Comparison of ENCODE assay signal across 6 cellular contexts in the genomic region with DNA sequence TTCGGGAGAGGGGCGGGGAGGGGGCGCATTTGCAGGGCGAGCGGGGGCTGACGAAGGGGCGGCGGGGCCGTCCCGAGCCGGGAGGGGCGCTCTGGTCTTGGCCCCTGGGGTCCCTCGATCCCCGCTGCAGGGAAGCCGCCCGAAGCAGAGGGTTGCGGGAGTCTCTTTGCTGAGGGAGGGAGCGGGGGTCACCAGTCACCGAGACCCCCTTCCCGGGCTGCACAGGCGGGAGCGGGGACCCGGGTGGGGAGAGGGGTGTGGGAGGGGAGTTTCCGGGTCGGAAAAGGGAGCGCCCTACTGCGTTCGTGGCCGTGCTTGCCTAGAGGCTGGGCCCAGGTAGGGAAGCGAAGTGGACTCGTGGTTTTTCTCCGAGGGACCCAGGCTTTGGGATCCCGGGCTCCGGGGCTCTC.
A peak's percentile ranks its signal among the peaks of the same experiment; 100 is the strongest.
DNase-seq lines count a peak whose midpoint lies in the region; ATAC-seq and TF ChIP-seq lines count a peak whose summit lies in the region.

No MANE protein-coding gene starts in this region.

- TF ChIP-seq CTCF in GM12864 (IDR thresholded peaks at IDR 0.05; ENCODE audit: low read depth, low read length, missing control alignments) (peak; percentile 4), epithelial cell of esophagus (IDR thresholded peaks at IDR 0.05; ENCODE audit: insufficient read depth, low read depth, low read length, missing control alignments) (no peak), GM20000 (IDR thresholded peaks at IDR 0.05; ENCODE audit: extremely low read depth, missing control alignments) (no peak)

- peak overlapping the region in 20 of 21 experiments; percentile 42 to 94 (median 78) for H3K27ac ChIP-seq in skin epidermis

- peak; percentile 9 for ATAC-seq in HG03521 (IDR thresholded peaks at IDR 0.05; ENCODE audit: unreplicated experiment)

- DNase-seq in GM12864 (ENCODE audit: low read depth) (no peak), epithelial cell of esophagus (ENCODE audit: low read depth) (no peak), GM20000 (ENCODE audit: low spot score) (no peak)
- DNase-seq in activated CD4-positive, alpha-beta T cell treated with anti-CD3 and anti-CD28 coated beads, Interleukin-2, amount 50 U/mL, for 4 hours, result no peak

- H3K4me3 ChIP-seq in GM12864 (ENCODE audit: low read depth, low read length), result peak overlapping the region; percentile 78
- H3K4me3 ChIP-seq in epithelial cell of esophagus (ENCODE audit: low read length), result peak overlapping the region; percentile 89
- H3K4me3 ChIP-seq in skin epidermis, result peak overlapping the region; percentile 74 to 96 (median 89)
